ENCODE assay signal across 20 cellular contexts in genomic region chr18:9787126-9787525, GRCh38.
DNase-seq lines count a peak whose midpoint lies in the region; ATAC-seq, FAIRE-seq and TF ChIP-seq lines count a peak whose summit lies in the region.
"Had no signal": no experiment of that assay in that cellular context is flagged by ENCODE, and none has a peak within 500 bp of the region (broad histone marks: within the 10 kb centered on the region; RNA-seq: fewer than 3 reads in every experiment).

No MANE protein-coding gene starts in this region.

- H3K27ac Mint-ChIP-seq in nephron progenitor cell = no peak overlapping the region
- H3K27ac Mint-ChIP-seq in activated CD8-positive, alpha-beta memory T cell treated with anti-CD3 and anti-CD28 coated beads, Interleukin-2, amount 10 ng/mL, durations not matched to agents 7 days and 5 days = no peak overlapping the region
- H3K27ac Mint-ChIP-seq: CD8-positive, alpha-beta T cell had no signal

- BruUV-seq in PC-3 (replicated peaks; lab: Mats Ljungman, UMichigan) = no TSS peak

- peak; percentile 38 for FAIRE-seq in H54 (lab: Jason Lieb, UNC)
- FAIRE-seq: A204.1, GM12878, GM19239, HTR-8/SVneo had no signal

- no peaks in the 10 kb centered on the region for H4K20me1 ChIP-seq in PC-3 (ENCODE audit: low read length)
- peaks cover 3% of the 10 kb centered on the region for H4K20me1 ChIP-seq in osteoblast (ENCODE audit: insufficient read depth, low read length)

- no peaks in the 10 kb centered on the region for H3F3A ChIP-seq in PC-3 (ENCODE audit: low read length, unreplicated experiment)

- no peak for TF ChIP-seq POLR2A in H54 (IDR thresholded peaks at IDR 0.05; ENCODE audit: low read depth, low read length)

- no peak overlapping the region for H4K91ac ChIP-seq in mesenchymal stem cell (ENCODE audit: low read length)

- H2BK12ac ChIP-seq in mesenchymal stem cell (ENCODE audit: low read length in 2 of 2) = no peak overlapping the region

- H2AFZ ChIP-seq in PC-3 (ENCODE audit: low read length) (no peak overlapping the region), osteoblast (ENCODE audit: low read length) (no peak overlapping the region), mesenchymal stem cell (ENCODE audit: low read depth, low read length) (no peak overlapping the region)
- H2AFZ ChIP-seq: GM23248 had no signal

- H3K9me2 ChIP-seq in PC-3 (replicated peaks; ENCODE audit: low read length) = no peaks in the 10 kb centered on the region

- POLR2A ChIA-PET in PC-3 (lab: Charles Lee; ENCODE audit: unreplicated experiment) = no interaction called here

- CTCF ChIA-PET in PC-3 (lab: Charles Lee) = no interaction called here
- CTCF ChIA-PET in activated CD8-positive, alpha-beta memory T cell treated with anti-CD3 and anti-CD28 coated beads, Interleukin-2, amount 10 ng/mL, durations not matched to agents 7 days and 5 days (lab: Charles Lee) = no interaction called here

- H3K9me3 Mint-ChIP-seq in nephron progenitor cell = no peaks in the 10 kb centered on the region
- H3K9me3 Mint-ChIP-seq in activated CD8-positive, alpha-beta memory T cell treated with anti-CD3 and anti-CD28 coated beads, Interleukin-2, amount 10 ng/mL, durations not matched to agents 7 days and 5 days (ENCODE audit: low read depth) = peaks cover 3% of the 10 kb centered on the region

- H2BK120ac ChIP-seq in mesenchymal stem cell (ENCODE audit: low read depth, low read length) = no peak overlapping the region

- H3K36me3 ChIP-seq in PC-3 (ENCODE audit: low read depth, low read length) = no peaks in the 10 kb centered on the region
- H3K36me3 ChIP-seq in osteoblast (ENCODE audit: insufficient read depth, low read length) = peaks cover 5% of the 10 kb centered on the region
- H3K36me3 ChIP-seq in mesenchymal stem cell (ENCODE audit: control insufficient read depth in 1 of 2, insufficient read depth in 2 of 2, low read depth in 1 of 2, low read length in 2 of 2) = peaks cover 0 to 3% of the 10 kb centered on the region in 2 experiments

- no peak overlapping the region for H3K4me2 ChIP-seq in PC-3 (ENCODE audit: low read length)
- H3K4me2 ChIP-seq in osteoblast (ENCODE audit: insufficient read depth, low read length) = peak overlapping the region; percentile 40
- no peak overlapping the region for H3K4me2 ChIP-seq in mesenchymal stem cell (ENCODE audit: low read length, poor library complexity, severe bottlenecking)

- H3K9me3 ChIP-seq in PC-3 (ENCODE audit: low read length) = no peaks in the 10 kb centered on the region
- H3K9me3 ChIP-seq in osteoblast (ENCODE audit: low read depth, low read length) = no peaks in the 10 kb centered on the region
- H3K9me3 ChIP-seq in mesenchymal stem cell (ENCODE audit: control insufficient read depth, low read length) = no peaks in the 10 kb centered on the region

- H3K9ac ChIP-seq in PC-3 (ENCODE audit: low read length) = no peak overlapping the region
- no peak overlapping the region for H3K9ac ChIP-seq in mesenchymal stem cell (ENCODE audit: low read length)
- H3K9ac ChIP-seq: GM23248 had no signal

- H3K79me2 ChIP-seq in PC-3 (ENCODE audit: low read length) (no peaks in the 10 kb centered on the region), osteoblast (ENCODE audit: insufficient read depth, low read length) (peaks cover 23% of the 10 kb centered on the region)

- no peak overlapping the region for H3K18ac ChIP-seq in mesenchymal stem cell (ENCODE audit: low read depth in 1 of 2, low read length in 2 of 2)

- H3K27me3 Mint-ChIP-seq in nephron progenitor cell (ENCODE audit: low read depth, poor library complexity) = no peaks in the 10 kb centered on the region
- peaks cover 38% of the 10 kb centered on the region for H3K27me3 Mint-ChIP-seq in activated CD8-positive, alpha-beta memory T cell treated with anti-CD3 and anti-CD28 coated beads, Interleukin-2, amount 10 ng/mL, durations not matched to agents 7 days and 5 days

- DNase-seq in H54 (ENCODE audit: insufficient read length, low spot score) (no peak), PC-3 (peak; percentile 11), osteoblast (ENCODE audit: insufficient read length, low spot score, missing footprints) (no peak), nephron progenitor cell (no peak), mesenchymal stem cell (no peak)
- no peak for DNase-seq in activated CD8-positive, alpha-beta memory T cell treated with anti-CD3 and anti-CD28 coated beads, Interleukin-2, amount 10 ng/mL, durations not matched to agents 7 days and 5 days
- DNase-seq: Calu3; CD8-positive, alpha-beta T cell; NCI-H1105 treated with DMSO at 0.1 percent for 48 hours; NCI-H187; NCI-H2107; NCI-H2227 treated with DMSO at 0.1 percent for 48 hours; NCI-H524 had no signal

- no peak for TF ChIP-seq CTCF in PC-3 (conservative IDR thresholded peaks at IDR 0.05; ENCODE audit: low read depth, low read length)
- no peak for TF ChIP-seq CTCF in osteoblast (IDR thresholded peaks at IDR 0.05; ENCODE audit: extremely low read depth, low read depth, low read length)
- no peak for TF ChIP-seq CTCF in nephron progenitor cell (IDR thresholded peaks at IDR 0.05)

- 100% methylated on average over 1 of the region's 1 CpG for WGBS in mesenchymal stem cell

- no peak overlapping the region for H2AK5ac ChIP-seq in mesenchymal stem cell (ENCODE audit: low read length, severe bottlenecking)

- ATAC-seq in PC-3 (no peak), esophagus mucosa (peak; percentile 81)
- ATAC-seq in activated CD8-positive, alpha-beta memory T cell treated with anti-CD3 and anti-CD28 coated beads, Interleukin-2, amount 10 ng/mL, durations not matched to agents 7 days and 5 days = no peak
- ATAC-seq: CD8-positive, alpha-beta T cell; GM12878; HCT116 had no signal

- no peak overlapping the region for H4K8ac ChIP-seq in mesenchymal stem cell (ENCODE audit: low read length)

- H3K4me1 Mint-ChIP-seq in nephron progenitor cell = no peaks in the 10 kb centered on the region
- H3K4me1 Mint-ChIP-seq in activated CD8-positive, alpha-beta memory T cell treated with anti-CD3 and anti-CD28 coated beads, Interleukin-2, amount 10 ng/mL, durations not matched to agents 7 days and 5 days = peaks cover 7% of the 10 kb centered on the region

- H3K27ac ChIP-seq in PC-3 (ENCODE audit: low read length) (no peak overlapping the region), osteoblast (ENCODE audit: low read depth, low read length) (peak overlapping the region; percentile 64), mesenchymal stem cell (ENCODE audit: low read length, poor library complexity, severe bottlenecking) (no peak overlapping the region)
- H3K27ac ChIP-seq: GM23248 had no signal

- H3K4me3 ChIP-seq in PC-3 (ENCODE audit: low read length) (no peak overlapping the region), osteoblast (ENCODE audit: insufficient read depth, low read length) (peak overlapping the region; percentile 10), mesenchymal stem cell (ENCODE audit: insufficient read depth in 1 of 2, low read depth in 1 of 2, low read length in 2 of 2) (no peak overlapping the region)
- H3K4me3 ChIP-seq: GM12878, GM23248 had no signal

- H3K14ac ChIP-seq in mesenchymal stem cell (ENCODE audit: low read length in 2 of 2) = no peak overlapping the region

- no peak overlapping the region for H2BK5ac ChIP-seq in mesenchymal stem cell (ENCODE audit: low read depth, low read length, poor library complexity, severe bottlenecking)

- H3K23ac ChIP-seq in mesenchymal stem cell (ENCODE audit: low read length in 2 of 2) = no peak overlapping the region

- H2BK15ac ChIP-seq in mesenchymal stem cell (ENCODE audit: low read depth, poor library complexity, severe bottlenecking) = no peak overlapping the region

- intact Hi-C loops in PC-3 (cut with micrococcal nuclease) = no loop called here

- no peaks in the 10 kb centered on the region for H3K36me3 Mint-ChIP-seq in nephron progenitor cell (ENCODE audit: low read depth)
- H3K36me3 Mint-ChIP-seq in activated CD8-positive, alpha-beta memory T cell treated with anti-CD3 and anti-CD28 coated beads, Interleukin-2, amount 10 ng/mL, durations not matched to agents 7 days and 5 days = no peaks in the 10 kb centered on the region
- H3K36me3 Mint-ChIP-seq: CD8-positive, alpha-beta T cell had no signal

- H3K4ac ChIP-seq in mesenchymal stem cell (ENCODE audit: low read depth in 1 of 2, low read length in 2 of 2) = no peak overlapping the region

- H3K4me3 Mint-ChIP-seq in nephron progenitor cell = no peak overlapping the region
- no peak overlapping the region for H3K4me3 Mint-ChIP-seq in activated CD8-positive, alpha-beta memory T cell treated with anti-CD3 and anti-CD28 coated beads, Interleukin-2, amount 10 ng/mL, durations not matched to agents 7 days and 5 days
- H3K4me3 Mint-ChIP-seq: CD8-positive, alpha-beta T cell had no signal

- no peaks in the 10 kb centered on the region for H3K27me3 ChIP-seq in PC-3 (ENCODE audit: low read length)
- H3K27me3 ChIP-seq in osteoblast (ENCODE audit: insufficient read depth, low read length) = no peaks in the 10 kb centered on the region
- no peaks in the 10 kb centered on the region for H3K27me3 ChIP-seq in mesenchymal stem cell (ENCODE audit: control insufficient read depth in 1 of 2, insufficient read depth in 1 of 2, low read length in 2 of 2)

- H3K4me1 ChIP-seq in PC-3 (ENCODE audit: insufficient read depth, low read length) (0 out of 2 replicates have a peak, but pooled peaks cover 5% of the 10 kb centered on the region), osteoblast (ENCODE audit: insufficient read depth, low read length) (peaks cover 22% of the 10 kb centered on the region), mesenchymal stem cell (ENCODE audit: control insufficient read depth, insufficient read depth, low read depth, low read length) (peaks cover under 1% of the 10 kb centered on the region)

- no peaks in the 10 kb centered on the region for H3K79me1 ChIP-seq in mesenchymal stem cell (replicated peaks; ENCODE audit: low read length, poor library complexity, severe bottlenecking)
